8 cellular contexts compared by ENCODE assay signal in the genomic region with DNA sequence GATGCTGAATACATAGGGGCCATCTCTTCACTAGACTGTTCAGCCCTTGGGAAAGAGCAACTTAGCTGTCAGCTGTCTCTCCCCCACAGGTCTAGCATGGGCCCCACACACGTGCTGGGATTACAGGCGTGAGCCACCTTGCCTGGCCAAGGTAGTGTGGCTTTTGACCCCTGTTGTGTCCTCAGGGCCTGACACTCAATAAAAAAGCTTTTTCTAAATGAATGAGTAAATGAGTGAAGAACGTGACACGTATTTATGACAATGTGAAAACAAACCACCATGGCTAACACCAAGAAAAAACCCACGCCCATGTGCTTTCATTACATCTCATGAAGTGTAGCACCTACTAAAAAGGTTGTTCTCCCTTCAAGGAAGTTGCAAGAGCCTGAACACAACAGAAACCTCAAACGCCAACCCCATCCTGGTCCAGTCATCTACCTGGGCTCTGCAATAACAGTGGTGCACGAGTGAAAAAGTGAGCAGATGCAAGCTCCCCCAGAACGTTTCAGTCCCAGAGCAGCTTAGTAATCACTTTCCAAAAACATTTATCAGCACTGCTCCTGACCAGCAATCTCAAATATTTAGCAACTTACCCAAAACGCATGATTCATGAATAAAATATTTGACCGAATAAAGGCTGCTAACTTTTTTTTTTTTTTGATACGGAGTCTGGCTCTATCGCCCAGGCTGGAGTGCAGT. TPM values are rescaled to one million over a fixed set of nuclear protein-coding genes. Genes with fewer than 3 reads are reported as not detected.
DNase-seq lines count a peak whose midpoint lies in the region; FAIRE-seq and TF ChIP-seq lines count a peak whose summit lies in the region.

No MANE protein-coding gene starts in this region.

- H3K79me2 ChIP-seq in GM23248 (ENCODE audit: insufficient read depth): peaks cover 78% of the 10 kb centered on the region

- TF ChIP-seq CTCF in cardiac fibroblast (IDR thresholded peaks at IDR 0.05; ENCODE audit: low read depth, low read length): no peak

- H3K27me3 ChIP-seq in GM23248 (replicated peaks; ENCODE audit: insufficient read depth): no peaks in the 10 kb centered on the region

- H3K9me3 ChIP-seq in GM23248 (ENCODE audit: low read depth): no peaks in the 10 kb centered on the region

- H4K20me1 ChIP-seq in GM23248 (ENCODE audit: insufficient read depth): no peaks in the 10 kb centered on the region

- no peaks in the 10 kb centered on the region for H3K9me2 ChIP-seq in GM23248 (ENCODE audit: insufficient read depth)

- H2AFZ ChIP-seq in GM23248: no peak overlapping the region

- peaks cover 33% of the 10 kb centered on the region for H3K4me1 ChIP-seq in GM23248 (ENCODE audit: insufficient read depth)

- peaks cover 37% of the 10 kb centered on the region for H3F3A ChIP-seq in GM23248 (ENCODE audit: insufficient read depth)

- peak overlapping the region; percentile 50; the same call in 1 of the 2 replicates for H3K9ac ChIP-seq in GM23248

- peak overlapping the region; percentile 66 for H3K4me2 ChIP-seq in GM23248 (ENCODE audit: unreplicated experiment)

- FAIRE-seq in RCC 7860 (lab: Jason Lieb, UNC): peak; percentile 91

- H3K27ac ChIP-seq in GM23248: peak overlapping the region; percentile 69

- DNase-seq in GM03348 (ENCODE audit: low spot score): peak; percentile 73
- DNase-seq in GM23248: peak; percentile 88
- DNase-seq in RCC 7860 (ENCODE audit: low spot score): peak; percentile 95
- peak; percentile 90 to 91 for DNase-seq in cardiac fibroblast (ENCODE audit: low read depth in 2 of 2)
- DNase-seq in stimulated activated CD4-positive, alpha-beta T cell treated with anti-CD3 and anti-CD28 coated beads, Interleukin-12 subunit alpha, Interleukin-12 subunit beta, amount 100 ng/mL, for 24 hours (ENCODE audit: low read depth in 2 of 2): peak; percentile 59 to 65
- no peak for DNase-seq in NCI-H2227 (lab: John Stamatoyannopoulos, UW; ENCODE audit: unreplicated experiment)
- DNase-seq in SK-N-DZ (ENCODE audit: low spot score): no peak
- DNase-seq in AML-193 (lab: John Stamatoyannopoulos, UW): no peak

- H3K36me3 ChIP-seq in GM23248 (ENCODE audit: low read depth): no peaks in the 10 kb centered on the region

- in situ Hi-C loops in GM23248 (cut with MboI): no loop called here

- H3K4me3 ChIP-seq in GM23248 (peak overlapping the region; percentile 59), cardiac fibroblast (replicated peaks in 1 of 2; ENCODE audit: low read depth in 2 of 2, low read length in 2 of 2) (peak overlapping the region in 1 of 2 donors; percentile 4)

- WGBS in GM23248 (ENCODE audit: low coverage in 1 of 2, low lambda C conversion rate in 2 of 2, missing lambda C conversion rate in 2 of 2), 2 experiments: 4% methylated on average over 12 of the region's 12 CpGs

RNA-seq across cellular contexts. Expression of a gene that starts 3.4 kb away (rescaled TPM):
- total RNA-seq in GM23248 (2014; rRNA removed; shearing (Covaris generic)): 76.9 and 81.2 TPM in 2 replicates
- 60.6 and 65.1 TPM in 2 replicates for polyA plus RNA-seq in GM23248 (2016; fragmentation: Nextera tagmentation; extraction: Ambion mirVana)
- 22.0 and 24.8 TPM in 2 replicates for polyA plus RNA-seq in SK-N-DZ (2014; cell fraction: cytosol; rRNA removed)
- 21.0 and 22.1 TPM in 2 replicates for polyA plus RNA-seq in SK-N-DZ (2014; cell fraction: nucleus; rRNA removed)

RNA-seq across cellular contexts. Expression of a gene that starts 15.5 kb away (rescaled TPM):
- total RNA-seq in GM23248 (2014; rRNA removed; shearing (Covaris generic)): 34.4 and 34.9 TPM in 2 replicates
- 24.1 and 27.8 TPM in 2 replicates for polyA plus RNA-seq in GM23248 (2016; fragmentation: Nextera tagmentation; extraction: Ambion mirVana)
- polyA plus RNA-seq in SK-N-DZ (2014; cell fraction: cytosol; rRNA removed): 47.3 and 48.6 TPM in 2 replicates
- 14.9 and 17.8 TPM in 2 replicates for polyA plus RNA-seq in SK-N-DZ (2014; cell fraction: nucleus; rRNA removed)

Comparison
In these comparisons a context has a peak if more than half of its experiments do, and no peak if none do; other contexts are left out.
1. DNase-seq: peak in GM03348 (single experiment), GM23248 (single experiment), RCC 7860 (single experiment), cardiac fibroblast (2 of 2) and stimulated activated CD4-positive, alpha-beta T cell treated with anti-CD3 and anti-CD28 coated beads, Interleukin-12 subunit alpha, Interleukin-12 subunit beta, amount 100 ng/mL, for 24 hours (2 of 2); none in NCI-H2227 (single experiment), SK-N-DZ (single experiment) and AML-193 (0 of 2).